Comparison of ENCODE assay signal across 35 cellular contexts in genomic region chr3:197742795-197743194, GRCh38.
"Had no signal": no experiment of that assay in that cellular context is flagged by ENCODE, and none has a peak within 500 bp of the region (broad histone marks: within the 10 kb centered on the region; RNA-seq: fewer than 3 reads in every experiment).

No MANE protein-coding gene starts in this region.

- FAIRE-seq: astrocyte, TTC549 had no signal

- H3K4me3 Mint-ChIP-seq: activated B cell treated with CpG ODN at 0.5 μM for 24 hours; activated CD4-positive, alpha-beta memory T cell treated with anti-CD3 and anti-CD28 coated beads for 36 hours; activated CD4-positive, alpha-beta T cell treated with anti-CD3 and anti-CD28 coated beads, Interleukin-2, amount 10 ng/mL, durations not matched to agents 24 days and 14 days; activated CD8-positive, alpha-beta T cell treated with anti-CD3 and anti-CD28 coated beads for 36 hours; activated naive CD4-positive, alpha-beta T cell treated with anti-CD3 and anti-CD28 coated beads for 36 hours; activated naive CD8-positive, alpha-beta T cell treated with anti-CD3 and anti-CD28 coated beads for 36 hours; activated T-cell treated with anti-CD3 and anti-CD28 coated beads, Interleukin-2, amount 50 U/mL, for 4 hours; activated T-cell treated with anti-CD3 and anti-CD28 coated beads, Interleukin-2, amount 50 U/mL, for 72 hours; activated T-helper 1 cell treated with anti-CD3 and anti-CD28 coated beads, Interleukin-12 subunit alpha, Interleukin-12 subunit beta, Interleukin-2, Interleukin-4 antibody, amounts not matched to agents 30 ng/mL and 10 ng/mL and 1 ng/mL, durations not matched to agents 14 hours and 24 hours and 36 hours; activated T-helper 17 cell treated with anti-CD3 and anti-CD28 coated beads, Interleukin-2, amount 50 U/mL, for 72 hours; T-helper 1 cell treated with Interleukin-12 subunit alpha and Interleukin-12 subunit beta and Interleukin-4 antibody, amounts not matched to agents 30 μg/mL and 1 μg/mL, for 36 hours; T-helper 2 cell treated with Interferon-gamma antibody and Interleukin-4, amounts not matched to agents 5 μg/mL and 100 μg/mL, for 36 hours had no signal

- H3K27me3 ChIP-seq: adrenal gland, body of pancreas, brain microvascular endothelial cell, breast epithelium had no signal

- ATAC-seq: activated CD8-positive, alpha-beta T cell treated with anti-CD3 and anti-CD28 coated beads for 36 hours; activated naive CD4-positive, alpha-beta T cell treated with anti-CD3 and anti-CD28 coated beads, Interleukin-2, amount 50 U/mL, for 72 hours; activated T-cell treated with anti-CD3 and anti-CD28 coated beads, Interleukin-2, amount 50 U/mL, for 4 hours; activated T-cell treated with anti-CD3 and anti-CD28 coated beads, Interleukin-2, amount 50 U/mL, for 72 hours; activated T-helper 17 cell treated with anti-CD3 and anti-CD28 coated beads, Interleukin-2, amount 50 U/mL, for 72 hours; body of pancreas had no signal

- H3K36me3 Mint-ChIP-seq: activated CD4-positive, alpha-beta memory T cell treated with anti-CD3 and anti-CD28 coated beads for 36 hours; activated naive CD4-positive, alpha-beta T cell treated with anti-CD3 and anti-CD28 coated beads, Interleukin-2, amount 50 U/mL, for 72 hours; activated naive CD8-positive, alpha-beta T cell treated with anti-CD3 and anti-CD28 coated beads for 36 hours had no signal

- DNase-seq: activated B cell treated with CpG ODN at 0.5 μM for 24 hours; activated CD4-positive, alpha-beta memory T cell treated with anti-CD3 and anti-CD28 coated beads for 36 hours; activated CD4-positive, alpha-beta T cell treated with anti-CD3 and anti-CD28 coated beads for 4 hours; activated CD4-positive, alpha-beta T cell treated with anti-CD3 and anti-CD28 coated beads, Interleukin-2, amount 10 ng/mL, durations not matched to agents 24 days and 14 days; activated CD4-positive, alpha-beta T cell treated with anti-CD3 and anti-CD28 coated beads, Interleukin-2, amount 50 U/mL, for 1 hour; activated CD4-positive, alpha-beta T cell treated with anti-CD3 and anti-CD28 coated beads, Interleukin-2, amount 50 U/mL, for 4 hours; activated CD4-positive, CD25-positive, alpha-beta regulatory T cell treated with anti-CD3 and anti-CD28 coated beads, Interleukin-2, amount 50 U/mL, for 72 hours; activated CD8-positive, alpha-beta memory T cell treated with anti-CD3 and anti-CD28 coated beads, Interleukin-2, amount 50 U/mL, for 4 hours; activated CD8-positive, alpha-beta T cell treated with anti-CD3 and anti-CD28 coated beads for 36 hours; activated effector memory CD4-positive, alpha-beta T cell treated with anti-CD3 and anti-CD28 coated beads, Interleukin-2, amount 50 U/mL, for 16 hours; activated gamma-delta T cell treated with Interleukin-2 at 50 U/mL for 16 hours; activated naive CD4-positive, alpha-beta T cell; activated naive CD4-positive, alpha-beta T cell treated with anti-CD3 and anti-CD28 coated beads for 36 hours; activated naive CD4-positive, alpha-beta T cell treated with anti-CD3 and anti-CD28 coated beads, Interleukin-2, amount 50 U/mL, for 16 hours; activated naive CD8-positive, alpha-beta T cell treated with anti-CD3 and anti-CD28 coated beads for 36 hours; activated T-cell treated with anti-CD3 and anti-CD28 coated beads for 4 hours; activated T-cell treated with anti-CD3 and anti-CD28 coated beads, Interleukin-2, amount 50 U/mL, for 1 hour; activated T-cell treated with anti-CD3 and anti-CD28 coated beads, Interleukin-2, amount 50 U/mL, for 4 hours; activated T-cell treated with anti-CD3 and anti-CD28 coated beads, Interleukin-2, amount 50 U/mL, for 72 hours; adrenal gland; amniotic stem cell; body of pancreas; brain microvascular endothelial cell; central memory CD4-positive, alpha-beta T cell; T-helper 2 cell; T-helper 9 cell had no signal

- H3K9me3 ChIP-seq: adrenal gland, body of pancreas, breast epithelium had no signal

- H3K27me3 Mint-ChIP-seq: activated B cell treated with CpG ODN at 0.5 μM for 24 hours; activated CD4-positive, alpha-beta memory T cell treated with anti-CD3 and anti-CD28 coated beads for 36 hours; activated CD8-positive, alpha-beta T cell treated with anti-CD3 and anti-CD28 coated beads for 36 hours; activated naive CD8-positive, alpha-beta T cell treated with anti-CD3 and anti-CD28 coated beads for 36 hours; activated T-helper 17 cell treated with anti-CD3 and anti-CD28 coated beads, Interleukin-2, amount 50 U/mL, for 72 hours had no signal

- H3K36me3 ChIP-seq: adrenal gland, brain microvascular endothelial cell, breast epithelium had no signal

- H3K9me3 Mint-ChIP-seq: activated B cell treated with CpG ODN at 0.5 μM for 24 hours; activated CD4-positive, alpha-beta memory T cell treated with anti-CD3 and anti-CD28 coated beads for 36 hours; activated CD4-positive, alpha-beta T cell treated with anti-CD3 and anti-CD28 coated beads, Interleukin-2, amount 10 ng/mL, durations not matched to agents 24 days and 14 days; activated CD8-positive, alpha-beta T cell treated with anti-CD3 and anti-CD28 coated beads for 36 hours; activated naive CD4-positive, alpha-beta T cell treated with anti-CD3 and anti-CD28 coated beads for 36 hours; activated naive CD4-positive, alpha-beta T cell treated with anti-CD3 and anti-CD28 coated beads, Interleukin-2, amount 50 U/mL, for 72 hours; activated naive CD8-positive, alpha-beta T cell treated with anti-CD3 and anti-CD28 coated beads for 36 hours; activated T-cell treated with anti-CD3 and anti-CD28 coated beads, Interleukin-2, amount 50 U/mL, for 4 hours; activated T-cell treated with anti-CD3 and anti-CD28 coated beads, Interleukin-2, amount 50 U/mL, for 72 hours; activated T-helper 1 cell treated with anti-CD3 and anti-CD28 coated beads, Interleukin-12 subunit alpha, Interleukin-12 subunit beta, Interleukin-2, Interleukin-4 antibody, amounts not matched to agents 30 ng/mL and 10 ng/mL and 1 ng/mL, durations not matched to agents 14 hours and 24 hours and 36 hours; activated T-helper 17 cell treated with anti-CD3 and anti-CD28 coated beads, Interleukin-2, amount 50 U/mL, for 72 hours; T-helper 1 cell treated with Interleukin-12 subunit alpha and Interleukin-12 subunit beta and Interleukin-4 antibody, amounts not matched to agents 30 μg/mL and 1 μg/mL, for 36 hours had no signal

- H3K4me3 ChIP-seq: adrenal gland, body of pancreas, breast epithelium had no signal

- H3K27ac Mint-ChIP-seq: activated B cell treated with CpG ODN at 0.5 μM for 24 hours; activated CD4-positive, alpha-beta memory T cell treated with anti-CD3 and anti-CD28 coated beads for 36 hours; activated CD4-positive, alpha-beta T cell treated with anti-CD3 and anti-CD28 coated beads, Interleukin-2, amount 10 ng/mL, durations not matched to agents 24 days and 14 days; activated CD8-positive, alpha-beta T cell treated with anti-CD3 and anti-CD28 coated beads for 36 hours; activated naive CD4-positive, alpha-beta T cell treated with anti-CD3 and anti-CD28 coated beads for 36 hours; activated naive CD4-positive, alpha-beta T cell treated with anti-CD3 and anti-CD28 coated beads, Interleukin-2, amount 50 U/mL, for 72 hours; activated naive CD8-positive, alpha-beta T cell treated with anti-CD3 and anti-CD28 coated beads for 36 hours; activated T-cell treated with anti-CD3 and anti-CD28 coated beads, Interleukin-2, amount 50 U/mL, for 72 hours; activated T-helper 1 cell treated with anti-CD3 and anti-CD28 coated beads, Interleukin-12 subunit alpha, Interleukin-12 subunit beta, Interleukin-2, Interleukin-4 antibody, amounts not matched to agents 30 ng/mL and 10 ng/mL and 1 ng/mL, durations not matched to agents 14 hours and 24 hours and 36 hours; activated T-helper 17 cell treated with anti-CD3 and anti-CD28 coated beads, Interleukin-2, amount 50 U/mL, for 72 hours; T-helper 1 cell treated with Interleukin-12 subunit alpha and Interleukin-12 subunit beta and Interleukin-4 antibody, amounts not matched to agents 30 μg/mL and 1 μg/mL, for 36 hours; T-helper 2 cell treated with Interferon-gamma antibody and Interleukin-4, amounts not matched to agents 5 μg/mL and 100 μg/mL, for 36 hours had no signal

- H3K27ac ChIP-seq: adrenal gland, body of pancreas, brain microvascular endothelial cell, breast epithelium, VCaP had no signal
